9 cellular contexts compared by ENCODE assay signal in genomic region chr18:66495844-66496243, GRCh38.
DNase-seq lines count a peak whose midpoint lies in the region; ATAC-seq and TF ChIP-seq lines count a peak whose summit lies in the region.
"Had no signal": no experiment of that assay in that cellular context is flagged by ENCODE, and none has a peak within 500 bp of the region (broad histone marks: within the 10 kb centered on the region; RNA-seq: fewer than 3 reads in every experiment).

No MANE protein-coding gene starts in this region.

- TF ChIP-seq RAD21 in SK-N-SH (IDR thresholded peaks at IDR 0.05; ENCODE audit: low read length), result peak; percentile 89

- no TSS peak for BruUV-seq in Caco-2 (replicated peaks; lab: Mats Ljungman, UMichigan)

- H3K4me3 ChIP-seq in Caco-2 (ENCODE audit: low read depth, low read length) (no peak overlapping the region), SK-N-SH (ENCODE audit: low read depth in 2 of 2, low read length in 1 of 2) (peak overlapping the region in 1 of 2 experiments; percentile 38; a peak in 1 of 4 replicates), heart left ventricle (no peak overlapping the region), retinal pigment epithelial cell (ENCODE audit: low read length) (no peak overlapping the region)

- no peak for TF ChIP-seq POLR2A in heart left ventricle (IDR thresholded peaks at IDR 0.05)

- H3K27me3 ChIP-seq in Caco-2 (replicated peaks; ENCODE audit: control insufficient read depth, insufficient read depth, low read length), result no peaks in the 10 kb centered on the region
- no peaks in the 10 kb centered on the region for H3K27me3 ChIP-seq in SK-N-SH (ENCODE audit: insufficient read depth)
- H3K27me3 ChIP-seq in heart left ventricle, result no peaks in the 10 kb centered on the region

- TF ChIP-seq EP300 in SK-N-SH (IDR thresholded peaks at IDR 0.05; ENCODE audit: borderline replicate concordance in 1 of 2, low read depth in 1 of 2, low read length in 1 of 2), result no peak

- POLR2A ChIA-PET in Caco-2 (lab: Charles Lee) (no interaction called here), SK-N-SH (lab: Yijun Ruan, JAX) (no interaction called here)

- CTCF ChIA-PET in Caco-2 (lab: Charles Lee), result no interaction called here
- CTCF ChIA-PET in SK-N-SH (lab: Yijun Ruan, JAX), result interaction anchor here (0.6 to 2.2 kb wide), 21 partner anchors 9 to 745 kb away, joined by 3 to 10 read pairs (median 4); partner anchors contain the start of gene CDH7

- peak; percentile 73 for ATAC-seq in GM21529 (IDR thresholded peaks at IDR 0.05; ENCODE audit: unreplicated experiment)
- peak; percentile 47 to 83 (median 66) for ATAC-seq in heart left ventricle

- H4K20me1 ChIP-seq in SK-N-SH (ENCODE audit: insufficient read depth), result no peaks in the 10 kb centered on the region

- no peaks in the 10 kb centered on the region for H3K4me1 ChIP-seq in Caco-2
- H3K4me1 ChIP-seq in SK-N-SH (ENCODE audit: control insufficient read depth in 1 of 2, insufficient read depth in 2 of 2, low read depth in 1 of 2, low read length in 1 of 2), result no peaks in the 10 kb centered on the region
- no peaks in the 10 kb centered on the region for H3K4me1 ChIP-seq in heart left ventricle

- H3F3A ChIP-seq in SK-N-SH (replicated peaks; ENCODE audit: insufficient read depth), result no peaks in the 10 kb centered on the region

- H3K79me2 ChIP-seq in SK-N-SH (ENCODE audit: insufficient read depth), result no peaks in the 10 kb centered on the region

- intact Hi-C loops in Caco-2 (cut with micrococcal nuclease; ENCODE audit: unreplicated experiment), result loop anchor here (1.0 to 10.0 kb wide), 3 partner anchors 371 to 771 kb away; no protein-coding TSS in a partner anchor
- intact Hi-C loops in heart left ventricle (cut with DNase I), result loop anchor here (5.0 to 10.0 kb wide), 4 partner anchors 371 to 774 kb away; no protein-coding TSS in a partner anchor

- no peak overlapping the region for H3K27ac Mint-ChIP-seq in Caco-2 (ENCODE audit: unreplicated experiment)

- WGBS in SK-N-SH (ENCODE audit: low lambda C conversion rate), result 8% methylated on average over 3 of the region's 3 CpGs
- WGBS in heart left ventricle, 4 donors, result 25 to 36% (median 30%) methylated on average over 3 of the region's 3 CpGs

- H3K9me3 ChIP-seq in Caco-2 (no peaks in the 10 kb centered on the region), SK-N-SH (no peaks in the 10 kb centered on the region), heart left ventricle (no peaks in the 10 kb centered on the region)

- TF ChIP-seq CTCF in Caco-2 (IDR thresholded peaks at IDR 0.05; ENCODE audit: insufficient read depth in 1 of 2, low read depth in 1 of 2, low read length in 1 of 2, severe bottlenecking in 1 of 2, unreplicated experiment in 1 of 2) (peak; percentile 32 to 50), SK-N-SH (IDR thresholded peaks at IDR 0.05) (peak; percentile 65), heart left ventricle (IDR thresholded peaks at IDR 0.05) (peak in 10 of 12 donors; percentile 27 to 60 (median 48)), retinal pigment epithelial cell (conservative IDR thresholded peaks at IDR 0.05; ENCODE audit: low read depth, low read length) (peak; percentile 83)

- no peaks in the 10 kb centered on the region for H3K36me3 ChIP-seq in Caco-2 (ENCODE audit: control insufficient read depth, insufficient read depth, low read length)
- H3K36me3 ChIP-seq in SK-N-SH (replicated peaks in 1 of 2; ENCODE audit: control insufficient read depth in 1 of 2, insufficient read depth in 2 of 2, low read length in 1 of 2), result no peaks in the 10 kb centered on the region
- H3K36me3 ChIP-seq in heart left ventricle, result no peaks in the 10 kb centered on the region

- DNase-seq in Caco-2 (peak; percentile 42 to 68), NCI-H1092 treated with DMSO at 0.1 percent for 48 hours (lab: John Stamatoyannopoulos, UW) (peak; percentile 77), SK-N-SH (peak; percentile 26), heart left ventricle (peak; percentile 24 to 40 (median 36)), retinal pigment epithelial cell (ENCODE audit: low read depth) (peak; percentile 28), DMS79 (lab: John Stamatoyannopoulos, UW) (no peak), cerebellar nuclear complex (lab: John Stamatoyannopoulos, UW) (no peak)

- no peaks in the 10 kb centered on the region for H3K36me3 Mint-ChIP-seq in Caco-2 (ENCODE audit: insufficient read depth, unreplicated experiment)

- H3K27me3 Mint-ChIP-seq in Caco-2 (ENCODE audit: insufficient read depth, unreplicated experiment), result no peaks in the 10 kb centered on the region
- H3K27me3 Mint-ChIP-seq: central memory CD8-positive, alpha-beta T cell had no signal

- no peak overlapping the region for H3K9ac ChIP-seq in SK-N-SH

- no peaks in the 10 kb centered on the region for H3K4me1 Mint-ChIP-seq in Caco-2 (ENCODE audit: low read depth, unreplicated experiment)
- H3K4me1 Mint-ChIP-seq: central memory CD8-positive, alpha-beta T cell had no signal

- H3K4me2 ChIP-seq in SK-N-SH, result no peak overlapping the region

- H3K27ac ChIP-seq in SK-N-SH (ENCODE audit: low read depth in 2 of 2, low read length in 1 of 2), result no peak overlapping the region
- no peak overlapping the region for H3K27ac ChIP-seq in heart left ventricle

- no peak overlapping the region for H2AFZ ChIP-seq in SK-N-SH (ENCODE audit: low read depth)

- H3K4me3 Mint-ChIP-seq in Caco-2 (ENCODE audit: unreplicated experiment), result no peak overlapping the region
- H3K4me3 Mint-ChIP-seq: central memory CD8-positive, alpha-beta T cell had no signal

- no peaks in the 10 kb centered on the region for H3K9me3 Mint-ChIP-seq in Caco-2 (ENCODE audit: unreplicated experiment)
- H3K9me3 Mint-ChIP-seq: central memory CD8-positive, alpha-beta T cell had no signal

- no peaks in the 10 kb centered on the region for H3K9me2 ChIP-seq in SK-N-SH

TF ChIP-seq in SK-N-SH, 30 proteins besides CTCF, POLR2A, EP300 and RAD21:
- peak; percentile 77 for TF ChIP-seq SMC3 (IDR thresholded peaks at IDR 0.05; ENCODE audit: low read depth, low read length)
- no peak for TF ChIP-seq USF1 (IDR thresholded peaks at IDR 0.05; ENCODE audit: borderline replicate concordance, low read depth)

Comparison
In these comparisons a context has a peak if more than half of its experiments do, and no peak if none do; other contexts are left out.
1. DNase-seq: peak in Caco-2 (2 of 2), NCI-H1092 treated with DMSO at 0.1 percent for 48 hours (single experiment), SK-N-SH (single experiment), heart left ventricle (5 of 5) and retinal pigment epithelial cell (single experiment); none in DMS79 (single experiment) and cerebellar nuclear complex (0 of 2).
2. Peak in every context shown above with its lines, with median percentiles within 50 percentile points of each other: CTCF ChIP-seq.